In the genomic region with DNA sequence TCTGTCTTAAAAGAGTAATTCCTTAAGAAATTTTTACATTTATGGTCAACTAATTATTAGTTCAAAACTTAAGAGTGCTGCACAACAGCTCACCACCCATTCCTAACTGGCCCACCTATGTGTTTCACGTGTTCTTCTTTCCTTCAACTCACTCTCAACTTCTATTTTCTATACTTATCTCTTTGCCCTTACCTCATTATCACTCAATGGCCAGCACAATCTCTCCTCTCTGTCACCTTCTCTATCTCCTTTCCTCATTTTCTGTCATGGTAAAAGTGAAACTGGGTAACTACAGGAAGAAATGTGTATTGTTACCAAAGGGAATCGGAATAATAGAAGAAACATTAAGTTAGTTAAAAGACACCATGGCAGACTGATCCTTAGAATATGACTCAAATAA, we compare ENCODE assay signal across 8 cellular contexts.
"Had no signal": no experiment of that assay in that cellular context is flagged by ENCODE, and none has a peak within 500 bp of the region (broad histone marks: within the 10 kb centered on the region; RNA-seq: fewer than 3 reads in every experiment).

No MANE protein-coding gene starts in this region.

- FAIRE-seq: HepG2 had no signal

- H3K9me3 Mint-ChIP-seq: HFFc6 had no signal

- DNase-seq: GOT3, H7, HFFc6 had no signal

- H3K9me3 ChIP-seq: HAP-1 had no signal

- H3K4me3 ChIP-seq: HAP-1 had no signal

- H3K27me3 Mint-ChIP-seq: IgD-negative memory B cell had no signal

- ATAC-seq: HCT116 had no signal

- H3K36me3 ChIP-seq: HAP-1 had no signal

- H3K27ac ChIP-seq: HL-60 had no signal

- H3K27ac Mint-ChIP-seq: HFFc6, IgD-negative memory B cell had no signal

- H3K4me3 Mint-ChIP-seq: HFFc6, IgD-negative memory B cell had no signal
